ENCODE assay signal across 1 cellular context in genomic region chr3:188807002-188807401, GRCh38.
TF ChIP-seq lines count a peak whose summit lies in the region.

No MANE protein-coding gene starts in this region.

TF ChIP-seq in IMR-90, 13 proteins besides CTCF, POLR2A, EP300 and RAD21 (continued from another document):
- TF ChIP-seq ELK1 (IDR thresholded peaks at IDR 0.05; ENCODE audit: borderline replicate concordance, low read depth, low read length) (no peak), CHD1 (IDR thresholded peaks at IDR 0.05; ENCODE audit: low read depth, low read length) (no peak), SMC3 (IDR thresholded peaks at IDR 0.05; ENCODE audit: low read depth, low read length) (no peak), MAFK (IDR thresholded peaks at IDR 0.05; ENCODE audit: low read depth, low read length) (no peak), MXI1 (IDR thresholded peaks at IDR 0.05; ENCODE audit: borderline replicate concordance, low read depth, low read length) (no peak)
